8 cellular contexts compared by ENCODE assay signal in genomic region chr3:13110678-13111116, GRCh38. TPM values are rescaled to one million over a fixed set of nuclear protein-coding genes. Genes with fewer than 3 reads are reported as not detected.
DNase-seq lines count a peak whose midpoint lies in the region; ATAC-seq and TF ChIP-seq lines count a peak whose summit lies in the region.

No MANE protein-coding gene starts in this region.

- peaks cover 4 to 8% of the 10 kb centered on the region in 2 donors for H3K27me3 Mint-ChIP-seq in T-cell

- no peaks in the 10 kb centered on the region for H4K20me1 ChIP-seq in BLaER1

- no peaks in the 10 kb centered on the region for H3K27me3 ChIP-seq in BLaER1

- H3K9me3 ChIP-seq in BLaER1: no peaks in the 10 kb centered on the region

- TF ChIP-seq POLR2A in erythroblast (IDR thresholded peaks at IDR 0.05; ENCODE audit: low read length): no peak

- DNase-seq in T-cell (peak in 31 of 34 experiments; percentile 13 to 77 (median 47)), left colon (peak; percentile 62 to 79), GOT3 (lab: John Stamatoyannopoulos, UW) (no peak), erythroblast (lab: John Stamatoyannopoulos, UW) (no peak), NCI-H1930 (lab: John Stamatoyannopoulos, UW) (no peak)

- H3K36me3 ChIP-seq in BLaER1: no peaks in the 10 kb centered on the region

- peak overlapping the region; percentile 51 to 68 (median 58) for H3K4me3 Mint-ChIP-seq in T-cell

- peak overlapping the region; percentile 44; the same call in 1 of the 2 replicates for H3K9ac ChIP-seq in BLaER1

- H3K4me1 ChIP-seq in BLaER1: peaks cover 78% of the 10 kb centered on the region

- POLR2A ChIA-PET in T-cell (lab: Charles Lee): interaction anchor here (0.5 to 0.6 kb wide), 3 partner anchors 201 to 1626 kb away, joined by 3 to 4 read pairs (median 3); no protein-coding TSS in a partner anchor

- peak; percentile 81 for ATAC-seq in GM18502 (IDR thresholded peaks at IDR 0.05; ENCODE audit: poor library complexity, unreplicated experiment)
- ATAC-seq in HG02973 (IDR thresholded peaks at IDR 0.05; ENCODE audit: unreplicated experiment): peak; percentile 58
- ATAC-seq in T-cell (replicated peaks in 1 of 4): peak; percentile 72 to 94 (median 80)
- ATAC-seq in left colon: peak; percentile 82

- no peaks in the 10 kb centered on the region for H3K36me3 Mint-ChIP-seq in T-cell

- H3K27ac Mint-ChIP-seq in T-cell: peak overlapping the region; percentile 85 to 89

- H3K27ac ChIP-seq in BLaER1: peak overlapping the region; percentile 42; the same call in 1 of the 2 replicates

- intact Hi-C loops in left colon (cut with DNase I, micrococcal nuclease): no loop called here

- CTCF ChIA-PET in T-cell (lab: Charles Lee): interaction anchor here in 1 of 2 donors (0.9 kb wide), 1 partner anchor 19 kb away, joined by 4 read pairs; no protein-coding TSS in a partner anchor

- peaks cover 13 to 17% (median 13%) of the 10 kb centered on the region in 3 donors for H3K4me1 Mint-ChIP-seq in T-cell

- no peak overlapping the region for H3K4me3 ChIP-seq in BLaER1

- H3K4me2 ChIP-seq in BLaER1: peak overlapping the region; percentile 72

- no peaks in the 10 kb centered on the region for H3K9me3 Mint-ChIP-seq in T-cell

RNA-seq across cellular contexts. Expression of gene IQSEC1, which starts 37.5 kb away (rescaled TPM):
- total RNA-seq in T-cell: 100 to 1,000 TPM in 1 of 5 donors, 10 to 100 TPM in 4; 73.7 to 113 (median 86.9) TPM
- 10 to 100 TPM; 17.2 to 23.6 TPM for total RNA-seq in left colon

Comparison
In these comparisons a context has a peak if more than half of its experiments do, and no peak if none do; other contexts are left out.
1. DNase-seq: peak in T-cell (31 of 34) and left colon (2 of 2); none in GOT3 (single experiment), erythroblast (0 of 2) and NCI-H1930 (0 of 2).
2. Peak in every context shown above with its lines, with median percentiles within 50 percentile points of each other: ATAC-seq.